Comparison of ENCODE assay signal across 8 cellular contexts in the genomic region with DNA sequence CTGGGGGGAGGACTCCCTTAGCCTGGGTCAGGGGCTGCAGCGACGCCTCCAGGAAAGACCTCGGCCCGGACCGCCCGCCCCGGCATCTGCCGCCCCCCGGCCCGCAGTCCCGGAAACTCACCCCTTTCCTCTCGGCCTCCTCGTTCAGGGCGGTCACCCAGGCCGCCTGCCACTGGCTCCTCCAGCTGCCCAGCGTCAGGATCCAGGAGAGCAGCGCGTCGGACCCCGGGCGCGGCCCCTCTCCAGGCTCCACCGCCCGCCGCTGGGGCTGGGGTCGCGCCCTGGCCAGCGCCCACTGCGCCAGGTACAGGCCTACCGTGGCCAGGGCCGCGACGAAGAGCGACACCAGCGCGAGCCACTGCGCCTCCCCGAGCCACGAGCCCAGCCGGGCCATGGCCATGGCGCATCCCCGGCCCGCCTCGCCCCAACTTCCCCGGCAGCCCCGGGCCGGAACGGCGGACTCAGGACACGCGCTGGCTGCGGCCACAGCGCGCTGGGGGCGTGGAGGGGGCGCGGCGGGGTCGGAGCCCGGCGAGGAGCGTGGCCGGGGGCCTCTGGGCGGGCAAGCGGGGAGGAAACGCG. TPM values are rescaled to one million over a fixed set of nuclear protein-coding genes. Genes with fewer than 3 reads are reported as not detected.
A peak's percentile ranks its signal among the peaks of the same experiment; 100 is the strongest.
DNase-seq lines count a peak whose midpoint lies in the region; ATAC-seq and TF ChIP-seq lines count a peak whose summit lies in the region.

No MANE protein-coding gene starts in this region.

- DNase-seq in 8988T (peak; percentile 40), PC-3 (peak; percentile 23), neural progenitor cell (ENCODE audit: low spot score) (peak; percentile 55), dedifferentiated amniotic fluid mesenchymal stem cell (ENCODE audit: extremely low spot score) (no peak), DMS114 treated with DMSO at 0.1 percent for 48 hours (lab: John Stamatoyannopoulos, UW; ENCODE audit: unreplicated experiment) (no peak)

- H3K4me2 ChIP-seq in PC-3 (ENCODE audit: low read length) = peak overlapping the region; percentile 93
- peak overlapping the region; percentile 79 for H3K4me2 ChIP-seq in neural progenitor cell

- H3K27me3 ChIP-seq in PC-3 (ENCODE audit: low read length) (no peaks in the 10 kb centered on the region), esophagus (ENCODE audit: control insufficient read depth in 1 of 2, insufficient read depth in 2 of 2, low read length in 2 of 2) (no peaks in the 10 kb centered on the region), neural progenitor cell (peaks cover 20% of the 10 kb centered on the region)

- H3K36me3 ChIP-seq in PC-3 (ENCODE audit: low read depth, low read length) = peaks cover 13% of the 10 kb centered on the region
- peaks cover 0 to 2% of the 10 kb centered on the region in 2 donors for H3K36me3 ChIP-seq in esophagus (ENCODE audit: control insufficient read depth in 2 of 2, insufficient read depth in 2 of 2, low read length in 1 of 2)
- H3K36me3 ChIP-seq in neural progenitor cell = no peaks in the 10 kb centered on the region

- H3K4me3 ChIP-seq in PC-3 (ENCODE audit: low read length) = peak overlapping the region; percentile 76
- peak overlapping the region; percentile 69 to 72 for H3K4me3 ChIP-seq in esophagus (ENCODE audit: low read depth in 1 of 2, low read length in 2 of 2)
- peak overlapping the region; percentile 68 for H3K4me3 ChIP-seq in neural progenitor cell

- no TSS peak for BruUV-seq in PC-3 (replicated peaks; lab: Mats Ljungman, UMichigan)

- POLR2A ChIA-PET in PC-3 (lab: Charles Lee; ENCODE audit: unreplicated experiment) = interaction anchor here (0.7 to 1.7 kb wide), 4 partner anchors 11 to 266 kb away, joined by 4 to 6 read pairs (median 4); no protein-coding TSS in a partner anchor

- peak overlapping the region; percentile 98 for H3K9ac ChIP-seq in PC-3 (ENCODE audit: low read length)
- H3K9ac ChIP-seq in neural progenitor cell = no peak overlapping the region

- H3F3A ChIP-seq in PC-3 (ENCODE audit: low read length, unreplicated experiment) (peaks cover 9% of the 10 kb centered on the region), neural progenitor cell (ENCODE audit: low read depth) (peaks cover 39% of the 10 kb centered on the region)

- H4K20me1 ChIP-seq in PC-3 (ENCODE audit: low read length) (peaks cover 43% of the 10 kb centered on the region), neural progenitor cell (ENCODE audit: low read depth) (peaks cover 20% of the 10 kb centered on the region)

- H2AFZ ChIP-seq in PC-3 (ENCODE audit: low read length) = no peak overlapping the region
- peak overlapping the region; percentile 95 for H2AFZ ChIP-seq in neural progenitor cell (replicated peaks)

- no peaks in the 10 kb centered on the region for H3K9me3 Mint-ChIP-seq in neural progenitor cell

- WGBS in esophagus, 2 donors = 1 to 2% methylated on average over 61 to 67 of the region's 67 CpGs

- no peaks in the 10 kb centered on the region for H3K9me2 ChIP-seq in PC-3 (replicated peaks; ENCODE audit: low read length)

- no peak overlapping the region for H3K27ac Mint-ChIP-seq in neural progenitor cell

- TF ChIP-seq CTCF in PC-3 (conservative IDR thresholded peaks at IDR 0.05; ENCODE audit: low read depth, low read length) (no peak), neural progenitor cell (IDR thresholded peaks at IDR 0.05) (no peak)

- H3K9me3 ChIP-seq in PC-3 (ENCODE audit: low read length) (no peaks in the 10 kb centered on the region), esophagus (ENCODE audit: control insufficient read depth in 2 of 2, insufficient read depth in 1 of 2, low read depth in 1 of 2, low read length in 1 of 2) (no peaks in the 10 kb centered on the region), neural progenitor cell (ENCODE audit: low read depth) (no peaks in the 10 kb centered on the region)

- H3K27me3 Mint-ChIP-seq in neural progenitor cell (ENCODE audit: insufficient read depth, low read depth) = peaks cover 18% of the 10 kb centered on the region

- peaks cover 62% of the 10 kb centered on the region for H3K4me1 ChIP-seq in PC-3 (ENCODE audit: insufficient read depth, low read length)
- peaks cover 12 to 33% of the 10 kb centered on the region in 2 donors for H3K4me1 ChIP-seq in esophagus (ENCODE audit: control insufficient read depth in 2 of 2, insufficient read depth in 2 of 2, low read length in 1 of 2)
- H3K4me1 ChIP-seq in neural progenitor cell = peaks cover 35% of the 10 kb centered on the region

- H3K27ac ChIP-seq in PC-3 (ENCODE audit: low read length) (peak overlapping the region; percentile 49), esophagus (ENCODE audit: low read depth in 2 of 2, low read length in 1 of 2) (peak overlapping the region; percentile 45 to 74), neural progenitor cell (no peak overlapping the region)

- ATAC-seq in GM19035 (IDR thresholded peaks at IDR 0.05; ENCODE audit: unreplicated experiment) (peak; percentile 38), PC-3 (peak; percentile 7), HG03025 (IDR thresholded peaks at IDR 0.05; ENCODE audit: low FRiP score, unreplicated experiment) (no peak)

- H3K4me3 Mint-ChIP-seq in neural progenitor cell = peak overlapping the region; percentile 84

- H3K36me3 Mint-ChIP-seq in neural progenitor cell = peaks cover 6% of the 10 kb centered on the region

- H3K79me2 ChIP-seq in PC-3 (ENCODE audit: low read length) (peaks cover 59% of the 10 kb centered on the region), neural progenitor cell (ENCODE audit: low read depth) (peaks cover 33% of the 10 kb centered on the region)

- peaks cover 50% of the 10 kb centered on the region for H3K4me1 Mint-ChIP-seq in neural progenitor cell

- CTCF ChIA-PET in PC-3 (lab: Charles Lee) = no interaction called here

- intact Hi-C loops in PC-3 (cut with micrococcal nuclease) = loop anchor here (1.0 kb wide), 1 partner anchor 21 kb away; no protein-coding TSS in a partner anchor

RNA-seq across cellular contexts. Expression of a gene that starts 0.5 kb away (rescaled TPM):
- total RNA-seq in PC-3 (2014; rRNA removed) = 50.4 and 81.4 TPM in 2 replicates
- 10 to 100 TPM in 1 of 2 donors, 1 to 10 TPM in 1; 7.9 to 11.0 TPM for polyA plus RNA-seq in esophagus
- 15.3 and 19.6 TPM in 2 replicates for total RNA-seq in neural progenitor cell (ENCODE audit: low replicate concordance)

RNA-seq across cellular contexts. Expression of a gene that starts 56.8 kb away (rescaled TPM):
- total RNA-seq in PC-3 (2014; rRNA removed) (8.1 and 9.2 TPM in 2 replicates), neural progenitor cell (ENCODE audit: low replicate concordance) (24.2 and 25.3 TPM in 2 replicates)
- 1 to 10 TPM; 1.6 to 2.7 TPM for polyA plus RNA-seq in esophagus

Comparison
In these comparisons a context has a peak if more than half of its experiments do, and no peak if none do; other contexts are left out.
1. DNase-seq: peak in 8988T (single experiment), PC-3 (single experiment) and neural progenitor cell (single experiment); none in dedifferentiated amniotic fluid mesenchymal stem cell (single experiment) and DMS114 treated with DMSO at 0.1 percent for 48 hours (single experiment).
2. Peak in every context shown above with its lines, with median percentiles within 50 percentile points of each other: H3K4me3 ChIP-seq.